27 cellular contexts compared by ENCODE assay signal in genomic region chr9:32577316-32577715, GRCh38. TPM values are rescaled to one million over a fixed set of nuclear protein-coding genes. Genes with fewer than 3 reads are reported as not detected.
"Had no signal": no experiment of that assay in that cellular context is flagged by ENCODE, and none has a peak within 500 bp of the region (broad histone marks: within the 10 kb centered on the region; RNA-seq: fewer than 3 reads in every experiment).

No MANE protein-coding gene starts in this region.

- H3K36me3 ChIP-seq: adrenal gland, breast epithelium had no signal

- ATAC-seq: activated CD4-positive, CD25-positive, alpha-beta regulatory T cell treated with anti-CD3 and anti-CD28 coated beads, Interleukin-2, amount 50 U/mL, for 24 hours; activated CD8-positive, alpha-beta T cell treated with anti-CD3 and anti-CD28 coated beads for 36 hours; PC-3 had no signal

- H3K4me1 ChIP-seq: breast epithelium had no signal

- H3K4me3 ChIP-seq: adrenal gland, breast epithelium had no signal

- H3K27ac ChIP-seq: adrenal gland, breast epithelium had no signal

- DNase-seq: activated CD4-positive, alpha-beta T cell treated with anti-CD3 and anti-CD28 coated beads for 4 hours; activated CD8-positive, alpha-beta memory T cell treated with anti-CD3 and anti-CD28 coated beads, Interleukin-2, amount 50 U/mL, for 48 hours; activated CD8-positive, alpha-beta T cell treated with anti-CD3 and anti-CD28 coated beads for 36 hours; activated naive CD4-positive, alpha-beta T cell treated with anti-CD3 and anti-CD28 coated beads, Interleukin-2, amount 50 U/mL, for 16 hours; activated naive CD8-positive, alpha-beta T cell treated with anti-CD3 and anti-CD28 coated beads, Interleukin-2, amount 10 ng/mL, durations not matched to agents 7 days and 5 days; activated T-cell treated with anti-CD3 and anti-CD28 coated beads, Interleukin-2, amount 50 U/mL, for 1 hour; adrenal gland; anterior cingulate cortex; caudate nucleus; MV-4-11; NCI-H1092 treated with DMSO at 0.1 percent for 48 hours; NCI-H1417 treated with DMSO at 0.1 percent for 48 hours; NCI-H1694; NCI-H2029; NCI-H2107; NCI-H2171 treated with DMSO at 0.1 percent for 48 hours; NCI-H226; NCI-H526; NCI-H774; PC-3; SHP77 treated with DMSO at 0.1 percent for 48 hours had no signal

- H3K9me3 ChIP-seq: adrenal gland, breast epithelium had no signal

- H3K27me3 ChIP-seq: adrenal gland, breast epithelium had no signal

RNA-seq across cellular contexts. Expression of gene TAF1L, which starts 58.2 kb away (rescaled TPM):
- total RNA-seq: activated CD8-positive, alpha-beta T cell treated with anti-CD3 and anti-CD28 coated beads for 36 hours; adrenal gland; breast epithelium; cerebellum; LHCN-M2; NCI-H460; PC-3; SK-MEL-5 had no signal
